Comparison of ENCODE assay signal across 6 cellular contexts in genomic region chr1:12258272-12258671, GRCh38.
"Had no signal": no experiment of that assay in that cellular context is flagged by ENCODE, and none has a peak within 500 bp of the region (broad histone marks: within the 10 kb centered on the region; RNA-seq: fewer than 3 reads in every experiment).

No MANE protein-coding gene starts in this region.

- DNase-seq: GM23248, GOT3, H9, HCEC 1CT, KBM-7 had no signal

- H3K9me3 Mint-ChIP-seq: H9, IgD-negative memory B cell had no signal

- H3K4me3 ChIP-seq: GM23248 had no signal

- H3K27ac Mint-ChIP-seq: H9, IgD-negative memory B cell had no signal

- H3K9ac ChIP-seq: GM23248 had no signal

- H3K4me1 Mint-ChIP-seq: IgD-negative memory B cell had no signal

- H3K27me3 Mint-ChIP-seq: IgD-negative memory B cell had no signal

- H3K27ac ChIP-seq: GM23248 had no signal

- H3K4me3 Mint-ChIP-seq: H9, IgD-negative memory B cell had no signal
